Comparison of ENCODE assay signal across 2 cellular contexts in the genomic region with DNA sequence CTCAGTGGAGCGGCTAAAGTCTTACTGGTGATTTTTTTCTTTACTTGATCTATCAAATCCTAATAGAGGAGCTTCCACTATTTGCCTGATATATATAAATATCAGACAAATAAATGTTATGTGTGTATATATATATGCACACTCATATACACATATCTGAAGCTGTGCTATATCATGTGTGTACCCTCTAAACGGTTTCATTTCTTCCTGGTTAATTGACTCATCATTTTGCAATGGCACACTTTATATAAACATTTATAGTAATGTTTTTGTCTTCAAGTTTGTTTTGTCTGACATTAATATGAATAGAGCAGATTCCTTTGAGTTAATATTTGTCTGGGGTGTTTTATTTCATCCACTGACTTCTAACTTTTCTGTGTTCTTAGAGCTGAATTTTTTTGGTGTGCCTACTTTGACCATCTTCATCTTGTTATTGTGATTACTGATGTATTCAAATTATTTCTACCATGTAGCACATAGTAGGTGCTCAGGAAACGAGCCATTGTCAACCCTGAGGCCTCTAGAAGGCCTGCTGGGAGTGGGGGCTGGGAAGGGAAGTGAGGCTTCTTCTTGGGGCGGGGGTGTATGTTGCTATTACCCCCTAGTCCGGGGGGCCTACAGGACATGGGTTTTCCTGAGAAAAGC.
TF ChIP-seq lines count a peak whose summit lies in the region.

No MANE protein-coding gene starts in this region.

TF ChIP-seq in SK-N-SH, 30 proteins besides CTCF, POLR2A, EP300 and RAD21 (continued from another document):
- TF ChIP-seq ZBTB33 (IDR thresholded peaks at IDR 0.05; ENCODE audit: borderline replicate concordance, low read depth), result no peak
- no peak for TF ChIP-seq IRF3 (IDR thresholded peaks at IDR 0.05; ENCODE audit: low read depth, low read length)
- no peak for TF ChIP-seq NRF1 (IDR thresholded peaks at IDR 0.05; ENCODE audit: low read depth, low read length)
- TF ChIP-seq POLR2AphosphoS5 (IDR thresholded peaks at IDR 0.05; ENCODE audit: low read depth, low read length), result no peak
- TF ChIP-seq TEAD4 (IDR thresholded peaks at IDR 0.05; ENCODE audit: borderline replicate concordance, insufficient read depth), result no peak
- TF ChIP-seq, protein P1, sequence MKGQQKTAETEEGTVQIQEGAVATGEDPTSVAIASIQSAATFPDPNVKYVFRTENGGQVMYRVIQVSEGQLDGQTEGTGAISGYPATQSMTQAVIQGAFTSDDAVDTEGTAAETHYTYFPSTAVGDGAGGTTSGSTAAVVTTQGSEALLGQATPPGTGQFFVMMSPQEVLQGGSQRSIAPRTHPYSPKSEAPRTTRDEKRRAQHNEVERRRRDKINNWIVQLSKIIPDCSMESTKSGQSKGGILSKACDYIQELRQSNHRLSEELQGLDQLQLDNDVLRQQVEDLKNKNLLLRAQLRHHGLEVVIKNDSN (IDR thresholded peaks at IDR 0.05; ENCODE audit: borderline replicate concordance, low read depth), result no peak
- TF ChIP-seq EZH2phosphoT487 (IDR thresholded peaks at IDR 0.05; ENCODE audit: borderline replicate concordance, low read depth), result no peak
- TF ChIP-seq GATA2 (CRISPR knock-in tag; IDR thresholded peaks at IDR 0.05), result no peak
- TF ChIP-seq MXI1 (IDR thresholded peaks at IDR 0.05; ENCODE audit: low read depth, low read length), result no peak
- TF ChIP-seq YY1 (IDR thresholded peaks at IDR 0.05; ENCODE audit: low read depth), result no peak
- no peak for TF ChIP-seq RCOR1 (IDR thresholded peaks at IDR 0.05; ENCODE audit: low read length)
- TF ChIP-seq TAF1 (IDR thresholded peaks at IDR 0.05; ENCODE audit: borderline replicate concordance, low read depth, low read length), result no peak
- no peak for TF ChIP-seq FOXM1 (IDR thresholded peaks at IDR 0.05; ENCODE audit: low read depth)
TF ChIP-seq in SK-N-SH: peak in this region for 0.

TF ChIP-seq in SK-N-SH treated with all-trans-retinoic acid at 6 μM for 48 hours, 23 proteins besides CTCF, POLR2A, EP300 and RAD21 (continued from another document):
- TF ChIP-seq TSHZ2 (CRISPR knock-in tag; IDR thresholded peaks at IDR 0.05) (no peak), ZC3H10 (CRISPR knock-in tag; IDR thresholded peaks at IDR 0.05) (no peak), SNAI2 (CRISPR knock-in tag; IDR thresholded peaks at IDR 0.05) (no peak), ZFP3 (CRISPR knock-in tag; IDR thresholded peaks at IDR 0.05) (no peak), CSDC2 (CRISPR knock-in tag; IDR thresholded peaks at IDR 0.05) (no peak)
- TF ChIP-seq, protein P2, sequence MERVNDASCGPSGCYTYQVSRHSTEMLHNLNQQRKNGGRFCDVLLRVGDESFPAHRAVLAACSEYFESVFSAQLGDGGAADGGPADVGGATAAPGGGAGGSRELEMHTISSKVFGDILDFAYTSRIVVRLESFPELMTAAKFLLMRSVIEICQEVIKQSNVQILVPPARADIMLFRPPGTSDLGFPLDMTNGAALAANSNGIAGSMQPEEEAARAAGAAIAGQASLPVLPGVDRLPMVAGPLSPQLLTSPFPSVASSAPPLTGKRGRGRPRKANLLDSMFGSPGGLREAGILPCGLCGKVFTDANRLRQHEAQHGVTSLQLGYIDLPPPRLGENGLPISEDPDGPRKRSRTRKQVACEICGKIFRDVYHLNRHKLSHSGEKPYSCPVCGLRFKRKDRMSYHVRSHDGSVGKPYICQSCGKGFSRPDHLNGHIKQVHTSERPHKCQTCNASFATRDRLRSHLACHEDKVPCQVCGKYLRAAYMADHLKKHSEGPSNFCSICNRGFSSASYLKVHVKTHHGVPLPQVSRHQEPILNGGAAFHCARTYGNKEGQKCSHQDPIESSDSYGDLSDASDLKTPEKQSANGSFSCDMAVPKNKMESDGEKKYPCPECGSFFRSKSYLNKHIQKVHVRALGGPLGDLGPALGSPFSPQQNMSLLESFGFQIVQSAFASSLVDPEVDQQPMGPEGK (CRISPR knock-in tag; IDR thresholded peaks at IDR 0.05; ENCODE audit: borderline replicate concordance), result no peak
- TF ChIP-seq, protein P3, sequence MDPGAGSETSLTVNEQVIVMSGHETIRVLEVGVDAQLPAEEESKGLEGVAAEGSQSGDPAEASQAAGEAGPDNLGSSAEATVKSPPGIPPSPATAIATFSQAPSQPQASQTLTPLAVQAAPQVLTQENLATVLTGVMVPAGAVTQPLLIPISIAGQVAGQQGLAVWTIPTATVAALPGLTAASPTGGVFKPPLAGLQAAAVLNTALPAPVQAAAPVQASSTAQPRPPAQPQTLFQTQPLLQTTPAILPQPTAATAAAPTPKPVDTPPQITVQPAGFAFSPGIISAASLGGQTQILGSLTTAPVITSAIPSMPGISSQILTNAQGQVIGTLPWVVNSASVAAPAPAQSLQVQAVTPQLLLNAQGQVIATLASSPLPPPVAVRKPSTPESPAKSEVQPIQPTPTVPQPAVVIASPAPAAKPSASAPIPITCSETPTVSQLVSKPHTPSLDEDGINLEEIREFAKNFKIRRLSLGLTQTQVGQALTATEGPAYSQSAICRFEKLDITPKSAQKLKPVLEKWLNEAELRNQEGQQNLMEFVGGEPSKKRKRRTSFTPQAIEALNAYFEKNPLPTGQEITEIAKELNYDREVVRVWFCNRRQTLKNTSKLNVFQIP (CRISPR knock-in tag; IDR thresholded peaks at IDR 0.05; ENCODE audit: borderline replicate concordance, low read depth), result no peak
